14 cellular contexts compared by ENCODE assay signal in genomic region chr2:232419245-232420072, GRCh38. TPM values are rescaled to one million over a fixed set of nuclear protein-coding genes. Genes with fewer than 3 reads are reported as not detected.
A peak's percentile ranks its signal among the peaks of the same experiment; 100 is the strongest.
DNase-seq lines count a peak whose midpoint lies in the region; ATAC-seq and TF ChIP-seq lines count a peak whose summit lies in the region.
"Had no signal": no experiment of that assay in that cellular context is flagged by ENCODE, and none has a peak within 500 bp of the region (broad histone marks: within the 10 kb centered on the region; RNA-seq: fewer than 3 reads in every experiment).

No MANE protein-coding gene starts in this region.

- CTCF ChIA-PET in activated naive CD4-positive, alpha-beta T cell treated with anti-CD3 and anti-CD28 coated beads for 36 hours (lab: Charles Lee) = interaction anchor here (0.6 kb wide), 1 partner anchor 43 kb away, joined by 4 read pairs; no protein-coding TSS in a partner anchor
- CTCF ChIA-PET in activated naive CD4-positive, alpha-beta T cell treated with anti-CD3 and anti-CD28 coated beads, Interleukin-2, amount 10 ng/mL, durations not matched to agents 7 days and 5 days (lab: Charles Lee) = no interaction called here
- CTCF ChIA-PET in mammary epithelial cell (lab: Charles Lee; ENCODE audit: low non-redundant PET) = no interaction called here

- no TSS peak for BruUV-seq in mammary epithelial cell (replicated peaks; lab: Mats Ljungman, UMichigan)

- no peak overlapping the region for H4K5ac ChIP-seq in mesendoderm (ENCODE audit: low read length)

- H3K9ac ChIP-seq in mammary epithelial cell (ENCODE audit: insufficient read depth, low read length) (no peak overlapping the region), mesendoderm (ENCODE audit: low read length) (no peak overlapping the region)

- no peak overlapping the region for H2BK5ac ChIP-seq in mesendoderm (ENCODE audit: low read length)

- peaks cover 14% of the 10 kb centered on the region for H3K4me1 Mint-ChIP-seq in activated naive CD4-positive, alpha-beta T cell treated with anti-CD3 and anti-CD28 coated beads for 36 hours (ENCODE audit: low read depth)
- H3K4me1 Mint-ChIP-seq in activated naive CD4-positive, alpha-beta T cell treated with anti-CD3 and anti-CD28 coated beads, Interleukin-2, amount 10 ng/mL, durations not matched to agents 7 days and 5 days = peaks cover 16% of the 10 kb centered on the region

- peak overlapping the region; percentile 76 for H3K56ac ChIP-seq in mesendoderm (ENCODE audit: low read length)

- H3K18ac ChIP-seq in mesendoderm (ENCODE audit: low read length) = no peak overlapping the region

- dilution Hi-C loops in mammary epithelial cell (cut with HindIII; ENCODE audit: low sequenced_read_pairs) = no loop called here

- H3K4me1 ChIP-seq in mammary epithelial cell (ENCODE audit: insufficient read depth, low read length) (peaks cover 18% of the 10 kb centered on the region), mesendoderm (ENCODE audit: control insufficient read depth, low read depth, low read length) (no peaks in the 10 kb centered on the region), tibial artery (peaks cover 0 to 28% (median 25%) of the 10 kb centered on the region in 4 donors)

- peak overlapping the region; percentile 46 for H3K4me3 Mint-ChIP-seq in activated naive CD4-positive, alpha-beta T cell treated with anti-CD3 and anti-CD28 coated beads for 36 hours
- no peak overlapping the region for H3K4me3 Mint-ChIP-seq in activated naive CD4-positive, alpha-beta T cell treated with anti-CD3 and anti-CD28 coated beads, Interleukin-2, amount 10 ng/mL, durations not matched to agents 7 days and 5 days

- no peak overlapping the region for H2BK15ac ChIP-seq in mesendoderm (replicated peaks; ENCODE audit: low read depth)

- H3K27me3 Mint-ChIP-seq in activated naive CD4-positive, alpha-beta T cell treated with anti-CD3 and anti-CD28 coated beads for 36 hours (ENCODE audit: low read depth) = peaks cover 38% of the 10 kb centered on the region
- H3K27me3 Mint-ChIP-seq in activated naive CD4-positive, alpha-beta T cell treated with anti-CD3 and anti-CD28 coated beads, Interleukin-2, amount 10 ng/mL, durations not matched to agents 7 days and 5 days = peaks cover 98% of the 10 kb centered on the region

- no peak overlapping the region for H3K4ac ChIP-seq in mesendoderm (ENCODE audit: low read depth, low read length)

- H3K4me2 ChIP-seq in mammary epithelial cell (ENCODE audit: insufficient read depth, low read depth, low read length) = peak overlapping the region; percentile 83
- peak overlapping the region; percentile 62 for H3K4me2 ChIP-seq in mesendoderm (ENCODE audit: low read length)

- H3K36me3 Mint-ChIP-seq in activated naive CD4-positive, alpha-beta T cell treated with anti-CD3 and anti-CD28 coated beads for 36 hours (ENCODE audit: low read depth) = no peaks in the 10 kb centered on the region
- peaks cover 3% of the 10 kb centered on the region for H3K36me3 Mint-ChIP-seq in activated naive CD4-positive, alpha-beta T cell treated with anti-CD3 and anti-CD28 coated beads, Interleukin-2, amount 10 ng/mL, durations not matched to agents 7 days and 5 days
- H3K36me3 Mint-ChIP-seq: CD4-positive, CD25-positive, alpha-beta regulatory T cell had no signal

- peak overlapping the region in 2 of 3 experiments; percentile 7 to 38 for H3K4me3 ChIP-seq in mammary epithelial cell (replicated peaks in 1 of 3; ENCODE audit: insufficient read depth in 1 of 3, low read depth in 2 of 3, low read length in 3 of 3)
- no peak overlapping the region for H3K4me3 ChIP-seq in mesendoderm (ENCODE audit: low read length)
- peak overlapping the region; percentile 11 to 30 for H3K4me3 ChIP-seq in tibial artery

- H3K23ac ChIP-seq in mesendoderm (ENCODE audit: low read length) = peak overlapping the region; percentile 45

- H3K9me3 ChIP-seq in mammary epithelial cell (replicated peaks; ENCODE audit: insufficient read depth, low read length) (no peaks in the 10 kb centered on the region), tibial artery (peaks cover 0 to 3% (median 0%) of the 10 kb centered on the region in 3 donors)

- in situ Hi-C loops in mammary epithelial cell (cut with MboI; ENCODE audit: low sequenced_read_pairs in 2 of 2) = no loop called here

- no peaks in the 10 kb centered on the region for H3K79me2 ChIP-seq in mammary epithelial cell (ENCODE audit: insufficient read depth, low read length)
- H3K79me2 ChIP-seq in mesendoderm (ENCODE audit: control insufficient read depth, insufficient read depth, low read length) = no peaks in the 10 kb centered on the region

- H3K9me3 Mint-ChIP-seq in activated naive CD4-positive, alpha-beta T cell treated with anti-CD3 and anti-CD28 coated beads for 36 hours = peaks cover 9% of the 10 kb centered on the region
- peaks cover 14% of the 10 kb centered on the region for H3K9me3 Mint-ChIP-seq in activated naive CD4-positive, alpha-beta T cell treated with anti-CD3 and anti-CD28 coated beads, Interleukin-2, amount 10 ng/mL, durations not matched to agents 7 days and 5 days

- H3K27me3 ChIP-seq in mammary epithelial cell (ENCODE audit: insufficient read depth, low read length) (peaks cover 36% of the 10 kb centered on the region), mesendoderm (ENCODE audit: insufficient read depth, low read length, poor library complexity) (peaks cover 44% of the 10 kb centered on the region), tibial artery (peaks cover 0 to 74% of the 10 kb centered on the region in 2 donors)

- no peak overlapping the region for H4K8ac ChIP-seq in mesendoderm (ENCODE audit: low read depth, low read length)

- TF ChIP-seq CTCF in mammary epithelial cell (conservative IDR thresholded peaks at IDR 0.05 in 1 of 2, IDR thresholded peaks at IDR 0.05 in 1 of 2; ENCODE audit: extremely low read depth in 1 of 2, insufficient read depth in 1 of 2, low read depth in 1 of 2, low read length in 2 of 2) (no peak), tibial artery (IDR thresholded peaks at IDR 0.05) (no peak)

- WGBS in mammary epithelial cell (ENCODE audit: low coverage, missing lambda C conversion rate) = 0% methylated on average over 4 of the region's 79 CpGs
- no CpG with 5 or more reads among the region's 79 CpGs for WGBS in mesendoderm (ENCODE audit: extremely low coverage, insufficient coverage, low lambda C conversion rate)

- H2AFZ ChIP-seq in mammary epithelial cell (ENCODE audit: low read depth, low read length) = peak overlapping the region; percentile 61

- no peaks in the 10 kb centered on the region for H3K79me1 ChIP-seq in mesendoderm (ENCODE audit: low read length)

- ATAC-seq in HG02840 (IDR thresholded peaks at IDR 0.05; ENCODE audit: low FRiP score, unreplicated experiment) = no peak

- no peak overlapping the region for H2AK5ac ChIP-seq in mesendoderm (ENCODE audit: low read length)

- no peak for DNase-seq in activated naive CD4-positive, alpha-beta T cell treated with anti-CD3 and anti-CD28 coated beads for 36 hours
- no peak for DNase-seq in activated naive CD4-positive, alpha-beta T cell treated with anti-CD3 and anti-CD28 coated beads, Interleukin-2, amount 10 ng/mL, durations not matched to agents 7 days and 5 days
- no peak for DNase-seq in mammary epithelial cell
- peak; percentile 49 for DNase-seq in mesendoderm
- DNase-seq in tibial artery = peak in 1 of 2 donors; percentile 43
- no peak for DNase-seq in KG1 (lab: John Stamatoyannopoulos, UW)
- no peak for DNase-seq in head of caudate nucleus
- DNase-seq: NCI-H1048 had no signal

- no peak overlapping the region for H3K27ac ChIP-seq in mammary epithelial cell (ENCODE audit: insufficient read depth, low read depth, low read length)
- no peak overlapping the region for H3K27ac ChIP-seq in mesendoderm (ENCODE audit: low read depth, low read length)
- H3K27ac ChIP-seq in tibial artery = no peak overlapping the region
- H3K27ac ChIP-seq: SK-N-MC had no signal

- peaks cover 5% of the 10 kb centered on the region for H4K20me1 ChIP-seq in mammary epithelial cell (ENCODE audit: insufficient read depth, low read length)

- H3K36me3 ChIP-seq in mammary epithelial cell (ENCODE audit: insufficient read depth, low read length) = no peaks in the 10 kb centered on the region
- no peaks in the 10 kb centered on the region for H3K36me3 ChIP-seq in mesendoderm (ENCODE audit: control insufficient read depth, insufficient read depth, low read length)
- H3K36me3 ChIP-seq in tibial artery = no peaks in the 10 kb centered on the region

- intact Hi-C loops in activated naive CD4-positive, alpha-beta T cell treated with anti-CD3 and anti-CD28 coated beads for 36 hours (cut with micrococcal nuclease) = no loop called here
- intact Hi-C loops in mammary epithelial cell (cut with micrococcal nuclease) (no loop called here), tibial artery (cut with DNase I; ENCODE audit: low total_unique reads) (no loop called here), head of caudate nucleus (cut with DNase I) (no loop called here)

- H2BK120ac ChIP-seq in mesendoderm (ENCODE audit: low read depth, low read length) = no peak overlapping the region

- H3K27ac Mint-ChIP-seq in activated naive CD4-positive, alpha-beta T cell treated with anti-CD3 and anti-CD28 coated beads for 36 hours = no peak overlapping the region
- no peak overlapping the region for H3K27ac Mint-ChIP-seq in activated naive CD4-positive, alpha-beta T cell treated with anti-CD3 and anti-CD28 coated beads, Interleukin-2, amount 10 ng/mL, durations not matched to agents 7 days and 5 days
- H3K27ac Mint-ChIP-seq: activated T-helper 2 cell treated with anti-CD3 and anti-CD28 coated beads, Interferon-gamma antibody, Interleukin-2, Interleukin-4, amounts not matched to agents 10 μg/mL and 5 μg/mL and 100 μg/mL, durations not matched to agents 14 hours and 24 hours and 36 hours; CD4-positive, CD25-positive, alpha-beta regulatory T cell had no signal

RNA-seq across cellular contexts. Expression of gene ALPG, which starts 12.8 kb away (rescaled TPM):
- total RNA-seq in activated naive CD4-positive, alpha-beta T cell treated with anti-CD3 and anti-CD28 coated beads for 36 hours = not detected
- not detected for total RNA-seq in mammary epithelial cell
- 0.03 TPM for polyA plus RNA-seq in mammary epithelial cell
- polyA minus RNA-seq in mammary epithelial cell = not detected
- 0.03 TPM for polyA plus RNA-seq in mesendoderm (2013, experiment 1 of 2)
- 0.03 TPM for polyA plus RNA-seq in mesendoderm (2013, experiment 2 of 2)
- total RNA-seq: activated T-helper 2 cell treated with anti-CD3 and anti-CD28 coated beads, Interferon-gamma antibody, Interleukin-2, Interleukin-4, amounts not matched to agents 10 μg/mL and 5 μg/mL and 100 μg/mL, durations not matched to agents 14 hours and 24 hours and 36 hours; CD4-positive, CD25-positive, alpha-beta regulatory T cell; renal cortical epithelial cell; subcutaneous adipose tissue had no signal
- polyA plus RNA-seq: CD4-positive, CD25-positive, alpha-beta regulatory T cell had no signal

RNA-seq across cellular contexts. Expression of gene ALPI, which starts 36.5 kb away (rescaled TPM):
- not detected for total RNA-seq in activated naive CD4-positive, alpha-beta T cell treated with anti-CD3 and anti-CD28 coated beads for 36 hours
- total RNA-seq in mammary epithelial cell = not detected
- polyA plus RNA-seq in mammary epithelial cell = not detected
- polyA minus RNA-seq in mammary epithelial cell = not detected
- polyA plus RNA-seq in mesendoderm (2013, experiment 1 of 2) = not detected
- not detected for polyA plus RNA-seq in mesendoderm (2013, experiment 2 of 2)
- total RNA-seq: activated T-helper 2 cell treated with anti-CD3 and anti-CD28 coated beads, Interferon-gamma antibody, Interleukin-2, Interleukin-4, amounts not matched to agents 10 μg/mL and 5 μg/mL and 100 μg/mL, durations not matched to agents 14 hours and 24 hours and 36 hours; CD4-positive, CD25-positive, alpha-beta regulatory T cell; renal cortical epithelial cell; subcutaneous adipose tissue had no signal
- polyA plus RNA-seq: CD4-positive, CD25-positive, alpha-beta regulatory T cell had no signal

RNA-seq across cellular contexts. Expression of gene ALPP, which starts 40.9 kb away (rescaled TPM):
- not detected for total RNA-seq in activated naive CD4-positive, alpha-beta T cell treated with anti-CD3 and anti-CD28 coated beads for 36 hours
- not detected for total RNA-seq in mammary epithelial cell
- polyA plus RNA-seq in mammary epithelial cell = 0.03 TPM
- not detected for polyA minus RNA-seq in mammary epithelial cell
- 0.03 TPM for polyA plus RNA-seq in mesendoderm (2013, experiment 1 of 2)
- not detected for polyA plus RNA-seq in mesendoderm (2013, experiment 2 of 2)
- total RNA-seq: activated T-helper 2 cell treated with anti-CD3 and anti-CD28 coated beads, Interferon-gamma antibody, Interleukin-2, Interleukin-4, amounts not matched to agents 10 μg/mL and 5 μg/mL and 100 μg/mL, durations not matched to agents 14 hours and 24 hours and 36 hours; CD4-positive, CD25-positive, alpha-beta regulatory T cell; renal cortical epithelial cell; subcutaneous adipose tissue had no signal
- polyA plus RNA-seq: CD4-positive, CD25-positive, alpha-beta regulatory T cell had no signal
